9 cellular contexts compared by ENCODE assay signal in the genomic region with DNA sequence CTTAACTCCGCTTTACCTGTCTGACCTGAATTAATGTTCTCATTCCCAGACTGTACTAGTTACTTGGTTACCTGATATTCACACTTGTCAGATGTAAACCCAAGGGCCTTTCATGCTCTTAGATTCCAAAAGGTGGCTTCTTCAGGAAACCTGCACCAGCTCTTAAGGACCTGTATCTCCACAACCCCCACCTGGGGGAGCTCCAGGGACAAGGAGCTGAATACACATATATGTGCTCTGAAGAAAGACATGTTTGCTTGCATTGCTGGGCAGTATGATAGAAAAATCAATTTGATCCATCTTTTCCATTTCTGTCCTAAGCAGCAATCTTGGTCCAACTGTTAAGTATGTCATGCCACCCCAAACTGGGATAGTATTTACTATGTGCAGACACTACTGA.
DNase-seq lines count a peak whose midpoint lies in the region; ATAC-seq and TF ChIP-seq lines count a peak whose summit lies in the region.
"Had no signal": no experiment of that assay in that cellular context is flagged by ENCODE, and none has a peak within 500 bp of the region (broad histone marks: within the 10 kb centered on the region; RNA-seq: fewer than 3 reads in every experiment).

No MANE protein-coding gene starts in this region.

- H3K79me2 ChIP-seq in mammary epithelial cell (ENCODE audit: insufficient read depth, low read length), result no peaks in the 10 kb centered on the region

- H3K4me1 ChIP-seq in mammary epithelial cell (ENCODE audit: insufficient read depth, low read length) (no peaks in the 10 kb centered on the region), upper lobe of left lung (no peaks in the 10 kb centered on the region)

- no peak for TF ChIP-seq CTCF in GM10266 (IDR thresholded peaks at IDR 0.05; ENCODE audit: control insufficient read depth, insufficient read depth, low read depth, missing control alignments)
- TF ChIP-seq CTCF in LNCaP clone FGC (IDR thresholded peaks at IDR 0.05; ENCODE audit: control insufficient read depth, extremely low read depth, insufficient read depth), result peak; percentile 61
- TF ChIP-seq CTCF in mammary epithelial cell (conservative IDR thresholded peaks at IDR 0.05 in 1 of 2, IDR thresholded peaks at IDR 0.05 in 1 of 2; ENCODE audit: extremely low read depth in 1 of 2, insufficient read depth in 1 of 2, low read depth in 1 of 2, low read length in 2 of 2), result peak in 1 of 2 donors; percentile 52
- no peak for TF ChIP-seq CTCF in GM20000 (IDR thresholded peaks at IDR 0.05; ENCODE audit: extremely low read depth, missing control alignments)
- TF ChIP-seq CTCF in upper lobe of left lung (IDR thresholded peaks at IDR 0.05), result no peak

- no peak for TF ChIP-seq EP300 in upper lobe of left lung (IDR thresholded peaks at IDR 0.05)

- H3K4me1 Mint-ChIP-seq in stimulated activated naive B cell treated with anti-CD40 and anti-IgM and Interleukin-4, amounts not matched to agents 10 μg/mL and 1 μg/mL and 100 μg/mL, for 72 hours, result peaks cover under 1% of the 10 kb centered on the region in 2 donors
- H3K4me1 Mint-ChIP-seq in natural killer cell treated with Interleukin-12 subunit alpha and Interleukin-12 subunit beta and Interleukin-15 and Interleukin-18, amount 100 ng/mL, for 72 hours (ENCODE audit: low read depth in 2 of 2), result peaks cover under 1 to 1% of the 10 kb centered on the region in 2 donors

- no peak overlapping the region for H3K27ac Mint-ChIP-seq in stimulated activated naive B cell treated with anti-CD40 and anti-IgM and Interleukin-4, amounts not matched to agents 10 μg/mL and 1 μg/mL and 100 μg/mL, for 72 hours
- no peak overlapping the region for H3K27ac Mint-ChIP-seq in natural killer cell treated with Interleukin-12 subunit alpha and Interleukin-12 subunit beta and Interleukin-15 and Interleukin-18, amount 100 ng/mL, for 72 hours

- CTCF ChIA-PET in mammary epithelial cell (lab: Charles Lee; ENCODE audit: low non-redundant PET), result interaction anchor here (0.6 kb wide), 1 partner anchor 350 kb away, joined by 6 read pairs; no protein-coding TSS in a partner anchor

- no peaks in the 10 kb centered on the region for H3K9me3 ChIP-seq in mammary epithelial cell (replicated peaks; ENCODE audit: insufficient read depth, low read length)
- no peaks in the 10 kb centered on the region for H3K9me3 ChIP-seq in upper lobe of left lung

- no peaks in the 10 kb centered on the region for H4K20me1 ChIP-seq in mammary epithelial cell (ENCODE audit: insufficient read depth, low read length)

- no peak overlapping the region for H3K4me3 Mint-ChIP-seq in stimulated activated naive B cell treated with anti-CD40 and anti-IgM and Interleukin-4, amounts not matched to agents 10 μg/mL and 1 μg/mL and 100 μg/mL, for 72 hours
- no peak overlapping the region for H3K4me3 Mint-ChIP-seq in natural killer cell treated with Interleukin-12 subunit alpha and Interleukin-12 subunit beta and Interleukin-15 and Interleukin-18, amount 100 ng/mL, for 72 hours

- DNase-seq in A172 (ENCODE audit: low spot score) (peak; percentile 38), GM10266 (ENCODE audit: extremely low spot score) (peak; percentile 9), LNCaP clone FGC (ENCODE audit: low read depth) (peak; percentile 27), mammary epithelial cell (peak; percentile 20), GM20000 (ENCODE audit: low spot score) (no peak), upper lobe of left lung (no peak)
- no peak for DNase-seq in stimulated activated naive B cell treated with anti-CD40 and anti-IgM and Interleukin-4, amounts not matched to agents 10 μg/mL and 1 μg/mL and 100 μg/mL, for 72 hours
- no peak for DNase-seq in natural killer cell treated with Interleukin-12 subunit alpha and Interleukin-12 subunit beta and Interleukin-15 and Interleukin-18, amount 100 ng/mL, for 72 hours (ENCODE audit: low spot score)

- H2AFZ ChIP-seq in mammary epithelial cell (ENCODE audit: low read depth, low read length), result no peak overlapping the region

- no peak for ATAC-seq in stimulated activated naive B cell treated with anti-CD40 and anti-IgM and Interleukin-4, amounts not matched to agents 10 μg/mL and 1 μg/mL and 100 μg/mL, for 72 hours (replicated peaks)
- ATAC-seq in natural killer cell treated with Interleukin-12 subunit alpha and Interleukin-12 subunit beta and Interleukin-15 and Interleukin-18, amount 100 ng/mL, for 72 hours, result no peak
- no peak for ATAC-seq in upper lobe of left lung (ENCODE audit: low FRiP score in 2 of 2)
- ATAC-seq: right cardiac atrium had no signal

- WGBS in mammary epithelial cell (ENCODE audit: low coverage, missing lambda C conversion rate), result 93% methylated on average over 1 of the region's 1 CpG
- 91 to 96% methylated on average over 1 of the region's 1 CpG for WGBS in upper lobe of left lung, 2 donors

- H3K36me3 Mint-ChIP-seq in stimulated activated naive B cell treated with anti-CD40 and anti-IgM and Interleukin-4, amounts not matched to agents 10 μg/mL and 1 μg/mL and 100 μg/mL, for 72 hours, result no peaks in the 10 kb centered on the region
- H3K36me3 Mint-ChIP-seq in natural killer cell treated with Interleukin-12 subunit alpha and Interleukin-12 subunit beta and Interleukin-15 and Interleukin-18, amount 100 ng/mL, for 72 hours, result no peaks in the 10 kb centered on the region

- TF ChIP-seq POLR2A in upper lobe of left lung (IDR thresholded peaks at IDR 0.05), result no peak

- H3K27me3 ChIP-seq in mammary epithelial cell (ENCODE audit: insufficient read depth, low read length), result no peaks in the 10 kb centered on the region
- no peaks in the 10 kb centered on the region for H3K27me3 ChIP-seq in upper lobe of left lung

- H3K4me2 ChIP-seq in mammary epithelial cell (ENCODE audit: insufficient read depth, low read depth, low read length), result no peak overlapping the region

- dilution Hi-C loops in mammary epithelial cell (cut with HindIII; ENCODE audit: low sequenced_read_pairs), result no loop called here

- H3K4me3 ChIP-seq in LNCaP clone FGC (ENCODE audit: low read depth, low read length), result no peak overlapping the region
- no peak overlapping the region for H3K4me3 ChIP-seq in mammary epithelial cell (replicated peaks in 1 of 3; ENCODE audit: insufficient read depth in 1 of 3, low read depth in 2 of 3, low read length in 3 of 3)
- H3K4me3 ChIP-seq in upper lobe of left lung, result no peak overlapping the region

- H3K27ac ChIP-seq in mammary epithelial cell (ENCODE audit: insufficient read depth, low read depth, low read length), result no peak overlapping the region
- H3K27ac ChIP-seq in upper lobe of left lung, result no peak overlapping the region

- H3K9ac ChIP-seq in mammary epithelial cell (ENCODE audit: insufficient read depth, low read length), result no peak overlapping the region

- no peaks in the 10 kb centered on the region for H3K9me3 Mint-ChIP-seq in stimulated activated naive B cell treated with anti-CD40 and anti-IgM and Interleukin-4, amounts not matched to agents 10 μg/mL and 1 μg/mL and 100 μg/mL, for 72 hours
- peaks cover under 1% of the 10 kb centered on the region for H3K9me3 Mint-ChIP-seq in natural killer cell treated with Interleukin-12 subunit alpha and Interleukin-12 subunit beta and Interleukin-15 and Interleukin-18, amount 100 ng/mL, for 72 hours

- in situ Hi-C loops in mammary epithelial cell (cut with MboI; ENCODE audit: low sequenced_read_pairs in 2 of 2), result no loop called here

- H3K36me3 ChIP-seq in mammary epithelial cell (ENCODE audit: insufficient read depth, low read length) (no peaks in the 10 kb centered on the region), upper lobe of left lung (no peaks in the 10 kb centered on the region)

- intact Hi-C loops in mammary epithelial cell (cut with micrococcal nuclease), result loop anchor here (1.0 to 2.0 kb wide), 4 partner anchors 70 to 473 kb away; no protein-coding TSS in a partner anchor

- no TSS peak for BruUV-seq in mammary epithelial cell (replicated peaks; lab: Mats Ljungman, UMichigan)

- peaks cover 10 to 21% of the 10 kb centered on the region in 2 donors for H3K27me3 Mint-ChIP-seq in stimulated activated naive B cell treated with anti-CD40 and anti-IgM and Interleukin-4, amounts not matched to agents 10 μg/mL and 1 μg/mL and 100 μg/mL, for 72 hours
- peaks cover 2 to 12% of the 10 kb centered on the region in 2 donors for H3K27me3 Mint-ChIP-seq in natural killer cell treated with Interleukin-12 subunit alpha and Interleukin-12 subunit beta and Interleukin-15 and Interleukin-18, amount 100 ng/mL, for 72 hours

Comparison
In these comparisons a context has a peak if more than half of its experiments do, and no peak if none do; other contexts are left out.
1. DNase-seq: peak in A172 (single experiment), GM10266 (single experiment), LNCaP clone FGC (single experiment) and mammary epithelial cell (single experiment); none in stimulated activated naive B cell treated with anti-CD40 and anti-IgM and Interleukin-4, amounts not matched to agents 10 μg/mL and 1 μg/mL and 100 μg/mL, for 72 hours (single experiment), natural killer cell treated with Interleukin-12 subunit alpha and Interleukin-12 subunit beta and Interleukin-15 and Interleukin-18, amount 100 ng/mL, for 72 hours (single experiment), GM20000 (single experiment) and upper lobe of left lung (0 of 2).